In the genomic region with DNA sequence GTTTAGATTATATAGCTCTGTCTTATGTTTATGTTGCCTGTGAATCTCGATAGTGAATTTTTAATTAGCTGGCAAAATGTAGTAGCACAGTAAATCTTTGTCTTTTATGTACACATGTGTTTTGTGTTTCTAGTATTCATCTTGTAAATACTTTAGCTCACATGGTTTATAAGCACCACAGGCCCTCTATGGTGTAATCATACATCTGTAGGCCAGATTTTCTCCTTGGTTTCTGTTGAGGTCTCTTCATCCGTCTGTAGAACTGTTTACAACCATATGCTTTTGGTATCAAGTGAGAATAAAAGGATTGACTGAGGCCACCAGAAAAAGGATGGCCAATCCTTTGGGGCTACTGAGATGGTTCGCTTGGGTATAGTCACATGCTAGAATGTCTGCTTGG, we compare ENCODE assay signal across 17 cellular contexts. TPM values are rescaled to one million over a fixed set of nuclear protein-coding genes. Genes with fewer than 3 reads are reported as not detected.
A peak's percentile ranks its signal among the peaks of the same experiment; 100 is the strongest.
DNase-seq lines count a peak whose midpoint lies in the region; ATAC-seq, FAIRE-seq and TF ChIP-seq lines count a peak whose summit lies in the region.
"Had no signal": no experiment of that assay in that cellular context is flagged by ENCODE, and none has a peak within 500 bp of the region (broad histone marks: within the 10 kb centered on the region; RNA-seq: fewer than 3 reads in every experiment).

No MANE protein-coding gene starts in this region.

- TF ChIP-seq RAD21 in H1 (IDR thresholded peaks at IDR 0.05 in 1 of 2, conservative IDR thresholded peaks at IDR 0.05 in 1 of 2; ENCODE audit: low read depth in 2 of 2, low read length in 2 of 2) = no peak

- ATAC-seq in GM19023 (IDR thresholded peaks at IDR 0.05; ENCODE audit: unreplicated experiment) = no peak

- no peaks in the 10 kb centered on the region for H3K9me3 ChIP-seq in H9 (ENCODE audit: control insufficient read depth, low read depth, low read length)
- no peaks in the 10 kb centered on the region for H3K9me3 ChIP-seq in H1 (ENCODE audit: insufficient read depth in 2 of 2, low read depth in 1 of 2, low read length in 1 of 2)
- H3K9me3 ChIP-seq in hepatocyte (ENCODE audit: low read depth) = no peaks in the 10 kb centered on the region
- H3K9me3 ChIP-seq: SJSA1 had no signal

- no peak overlapping the region for H3K4me3 Mint-ChIP-seq in H9
- H3K4me3 Mint-ChIP-seq in T-helper 2 cell treated with Interferon-gamma antibody and Interleukin-4, amounts not matched to agents 5 μg/mL and 100 μg/mL, for 36 hours = no peak overlapping the region

- no peak overlapping the region for H2BK15ac ChIP-seq in H9 (ENCODE audit: low read depth, low read length)
- H2BK15ac ChIP-seq in H1 (ENCODE audit: low read length) = no peak overlapping the region

- H3K4ac ChIP-seq in H9 (ENCODE audit: low read depth, low read length) (no peak overlapping the region), H1 (replicated peaks; ENCODE audit: insufficient read length, low read depth, low read length) (peak overlapping the region; percentile 73)

- no peak for TF ChIP-seq POLR2A in H1 (IDR thresholded peaks at IDR 0.05; ENCODE audit: control extremely low read depth in 1 of 2, low read depth in 2 of 2, low read length in 2 of 2)

- no peaks in the 10 kb centered on the region for H3K36me3 ChIP-seq in BJ (ENCODE audit: control insufficient read depth, insufficient read depth, low read length)
- H3K36me3 ChIP-seq in H1 (ENCODE audit: control insufficient read depth in 2 of 4, insufficient read depth in 4 of 4, low read length in 3 of 4) = no peaks in the 10 kb centered on the region
- no peaks in the 10 kb centered on the region for H3K36me3 ChIP-seq in hepatocyte (replicated peaks; ENCODE audit: insufficient read depth, low read depth)
- H3K36me3 ChIP-seq: SJSA1 had no signal

- H3K56ac ChIP-seq in H9 (ENCODE audit: insufficient read length, low read depth, low read length) = no peak overlapping the region
- H3K56ac ChIP-seq in H1 (replicated peaks; ENCODE audit: insufficient read length, low read depth, low read length) = no peak overlapping the region

- H4K5ac ChIP-seq in H9 (ENCODE audit: insufficient read length, low read depth, low read length) (no peak overlapping the region), H1 (ENCODE audit: insufficient read length, low read depth, low read length) (no peak overlapping the region)

- no peaks in the 10 kb centered on the region for H3K9me2 ChIP-seq in hepatocyte (replicated peaks; ENCODE audit: insufficient read depth)

- no peak overlapping the region for H2BK5ac ChIP-seq in H9 (ENCODE audit: insufficient read length, low read length)
- H2BK5ac ChIP-seq in H1 (ENCODE audit: low read depth, low read length) = no peak overlapping the region

- H3K4me1 Mint-ChIP-seq in H9 = peaks cover 47 to 54% of the 10 kb centered on the region in 2 experiments
- H3K4me1 Mint-ChIP-seq in T-helper 2 cell treated with Interferon-gamma antibody and Interleukin-4, amounts not matched to agents 5 μg/mL and 100 μg/mL, for 36 hours (ENCODE audit: low read depth) = no peaks in the 10 kb centered on the region

- no peak overlapping the region for H4K8ac ChIP-seq in H9 (replicated peaks; ENCODE audit: insufficient read length, low read depth, low read length)
- no peak overlapping the region for H4K8ac ChIP-seq in H1 (ENCODE audit: extremely low read depth, insufficient read depth, low read length)

- H2AK5ac ChIP-seq in H9 (ENCODE audit: insufficient read length, low read length) (no peak overlapping the region), H1 (ENCODE audit: low read depth, low read length) (no peak overlapping the region)

- no peaks in the 10 kb centered on the region for H3K27me3 Mint-ChIP-seq in H9 (ENCODE audit: low read depth)
- no peaks in the 10 kb centered on the region for H3K27me3 Mint-ChIP-seq in T-helper 2 cell treated with Interferon-gamma antibody and Interleukin-4, amounts not matched to agents 5 μg/mL and 100 μg/mL, for 36 hours (ENCODE audit: low read depth)

- H3K9me3 Mint-ChIP-seq in H9 = peaks cover 0 to 1% of the 10 kb centered on the region in 2 experiments; a peak in 1 of 5 replicates
- no peaks in the 10 kb centered on the region for H3K9me3 Mint-ChIP-seq in T-helper 2 cell treated with Interferon-gamma antibody and Interleukin-4, amounts not matched to agents 5 μg/mL and 100 μg/mL, for 36 hours

- H4K91ac ChIP-seq in H9 (ENCODE audit: insufficient read length, low read depth, low read length) (no peak overlapping the region), H1 (replicated peaks; ENCODE audit: insufficient read length, low read length) (no peak overlapping the region)

- H3K4me1 ChIP-seq in H9 (ENCODE audit: insufficient read depth, low read length) (peaks cover 15% of the 10 kb centered on the region), H1 (replicated peaks in 1 of 4; ENCODE audit: control insufficient read depth in 3 of 4, insufficient read depth in 4 of 4, low read length in 3 of 4) (peaks cover 0 to 22% (median 11%) of the 10 kb centered on the region in 4 experiments; a peak in 4 of 7 replicates), hepatocyte (ENCODE audit: insufficient read depth) (peaks cover 5% of the 10 kb centered on the region)

- H2BK120ac ChIP-seq in H9 (ENCODE audit: low read depth, low read length, poor library complexity, severe bottlenecking) (no peak overlapping the region), H1 (replicated peaks; ENCODE audit: low read depth, low read length) (no peak overlapping the region)

- H4K20me1 ChIP-seq in H9 (ENCODE audit: control insufficient read depth, insufficient read depth, insufficient read length) (no peaks in the 10 kb centered on the region), H1 (replicated peaks in 1 of 2; ENCODE audit: control insufficient read depth in 1 of 2, insufficient read depth in 2 of 2, low read length in 2 of 2) (no peaks in the 10 kb centered on the region), hepatocyte (ENCODE audit: insufficient read depth, poor library complexity, severe bottlenecking) (no peaks in the 10 kb centered on the region)

- no peak overlapping the region for H3K14ac ChIP-seq in H9 (ENCODE audit: insufficient read depth, low read length)
- H3K14ac ChIP-seq in H1 (ENCODE audit: insufficient read length) = no peak overlapping the region

- H3K27ac ChIP-seq in H9 (ENCODE audit: insufficient read length, low read depth, low read length) (no peak overlapping the region), H1 (ENCODE audit: low read depth, low read length) (no peak overlapping the region), hepatocyte (peak overlapping the region; percentile 22)
- H3K27ac ChIP-seq: SJSA1 had no signal

- no peaks in the 10 kb centered on the region for H3K79me2 ChIP-seq in H9 (ENCODE audit: insufficient read depth, low read length)
- H3K79me2 ChIP-seq in H1 (ENCODE audit: control insufficient read depth in 1 of 2, insufficient read depth in 2 of 2, low read length in 2 of 2) = no peaks in the 10 kb centered on the region
- H3K79me2 ChIP-seq in hepatocyte = peaks cover 4% of the 10 kb centered on the region

- H3K9ac ChIP-seq in H9 (ENCODE audit: extremely low read depth, insufficient read length, low read length) (no peak overlapping the region), H1 (replicated peaks in 1 of 4; ENCODE audit: extremely low read depth in 1 of 4, low read depth in 3 of 4, low read length in 3 of 4) (no peak overlapping the region)

- no peak for TF ChIP-seq EP300 in H1 (IDR thresholded peaks at IDR 0.05; ENCODE audit: borderline replicate concordance in 1 of 2, low read depth in 2 of 2, low read length in 2 of 2)

- H2AFZ ChIP-seq in H9 (ENCODE audit: low read length) (peak overlapping the region; percentile 36), H1 (ENCODE audit: low read length) (no peak overlapping the region), hepatocyte (no peak overlapping the region)

- FAIRE-seq in H1 (lab: Jason Lieb, UNC) = no peak

- H2BK20ac ChIP-seq in H9 (ENCODE audit: low read depth, low read length, poor library complexity, severe bottlenecking) = no peak overlapping the region
- no peak overlapping the region for H2BK20ac ChIP-seq in H1 (ENCODE audit: low read length)

- H3K27me3 ChIP-seq in BJ (ENCODE audit: control insufficient read depth, insufficient read depth, low read length) = no peaks in the 10 kb centered on the region
- no peaks in the 10 kb centered on the region for H3K27me3 ChIP-seq in H9 (ENCODE audit: insufficient read depth, low read length)
- H3K27me3 ChIP-seq in H1 (replicated peaks in 1 of 4; ENCODE audit: control insufficient read depth in 3 of 4, extremely low read depth in 1 of 4, insufficient read depth in 3 of 4, low read length in 3 of 4) = no peaks in the 10 kb centered on the region
- H3K27me3 ChIP-seq in hepatocyte = no peaks in the 10 kb centered on the region
- H3K27me3 ChIP-seq: SJSA1 had no signal

- TF ChIP-seq CTCF in BJ (IDR thresholded peaks at IDR 0.05; ENCODE audit: insufficient read depth, low read depth, low read length) = no peak
- no peak for TF ChIP-seq CTCF in H9 (conservative IDR thresholded peaks at IDR 0.05)
- TF ChIP-seq CTCF in H1 (IDR thresholded peaks at IDR 0.05; ENCODE audit: control extremely low read depth in 1 of 3, insufficient read depth in 1 of 3, low read depth in 1 of 3, low read length in 3 of 3) = no peak
- TF ChIP-seq CTCF in hepatocyte (IDR thresholded peaks at IDR 0.05; ENCODE audit: poor library complexity) = no peak

- H3T11ph ChIP-seq in H9 (ENCODE audit: low read length) = no peak overlapping the region

- CTCF ChIA-PET in BJ (lab: Yijun Ruan, JAX) = interaction anchor here (0.6 to 0.9 kb wide), 2 partner anchors 68 to 98 kb away, joined by 3 read pairs; no protein-coding TSS in a partner anchor
- CTCF ChIA-PET in H1 (lab: Charles Lee; ENCODE audit: partially characterized antibody) = interaction anchor here (0.9 kb wide), 1 partner anchor 11 kb away, joined by 4 read pairs; no protein-coding TSS in a partner anchor

- no peak overlapping the region for H3K23ac ChIP-seq in H9 (ENCODE audit: insufficient read length, low read depth, low read length)
- H3K23ac ChIP-seq in H1 (ENCODE audit: insufficient read length) = no peak overlapping the region

- H3K4me3 ChIP-seq in BJ (ENCODE audit: low read depth, low read length) (no peak overlapping the region), H1 (ENCODE audit: extremely low read depth in 1 of 4, insufficient read depth in 2 of 4, low read depth in 3 of 4, low read length in 4 of 4) (no peak overlapping the region), hepatocyte (no peak overlapping the region)
- H3K4me3 ChIP-seq: SJSA1 had no signal

- H3K23me2 ChIP-seq in H9 (ENCODE audit: insufficient read length, low read depth, low read length, poor library complexity, severe bottlenecking) (no peaks in the 10 kb centered on the region), H1 (ENCODE audit: low read depth, low read length) (no peaks in the 10 kb centered on the region)

- WGBS in H9 (ENCODE audit: extremely low coverage, insufficient read length, low lambda C conversion rate) = no CpG with 5 or more reads among the region's 3 CpGs
- WGBS in H1 (ENCODE audit: extremely low coverage in 1 of 2, insufficient coverage in 1 of 2, insufficient read length in 1 of 2, insufficient replicate concordance in 2 of 2, low coverage in 1 of 2, low lambda C conversion rate in 2 of 2, missing lambda C conversion rate in 1 of 2), 2 experiments = 96% methylated on average over 3 of the region's 3 CpGs; no CpG with 5 or more reads in 1 of the 2 experiments
- WGBS in hepatocyte (ENCODE audit: low lambda C conversion rate, missing lambda C conversion rate) = 51% methylated on average over 3 of the region's 3 CpGs

- H2BK12ac ChIP-seq in H9 (ENCODE audit: insufficient read length, low read depth, low read length) (no peak overlapping the region), H1 (ENCODE audit: low read depth, low read length) (0 out of 2 replicates have a peak overlapping the region, but pooled peaks have one; percentile 20)

- peak overlapping the region in 1 of 3 experiments; percentile 47; a peak in 2 of 7 replicates for H3K27ac Mint-ChIP-seq in H9
- no peak overlapping the region for H3K27ac Mint-ChIP-seq in T-helper 2 cell treated with Interferon-gamma antibody and Interleukin-4, amounts not matched to agents 5 μg/mL and 100 μg/mL, for 36 hours

- POLR2A ChIA-PET in BJ (lab: Charles Lee) (no interaction called here), H1 (lab: Charles Lee; ENCODE audit: partially characterized antibody) (no interaction called here)

- no peak overlapping the region for H3K18ac ChIP-seq in H9 (ENCODE audit: insufficient read length, low read depth, low read length)
- no peak overlapping the region; the same call in 1 of the 2 replicates for H3K18ac ChIP-seq in H1 (ENCODE audit: extremely low read depth, low read length)

- H3K4me2 ChIP-seq in H9 (ENCODE audit: insufficient read depth, insufficient read length, low read length) (no peak overlapping the region), H1 (ENCODE audit: insufficient read depth in 1 of 2, low read depth in 2 of 2, low read length in 2 of 2) (no peak overlapping the region), hepatocyte (peak overlapping the region; percentile 23)

- H3K79me1 ChIP-seq in H9 (ENCODE audit: insufficient read depth, low read depth, low read length, poor library complexity, severe bottlenecking) = no peaks in the 10 kb centered on the region
- H3K79me1 ChIP-seq in H1 (ENCODE audit: low read depth, low read length) = no peaks in the 10 kb centered on the region

- peaks cover 0 to 2% (median under 1%) of the 10 kb centered on the region in 3 experiments; a peak in 2 of 7 replicates for H3K36me3 Mint-ChIP-seq in H9 (ENCODE audit: insufficient read depth in 1 of 3, low read depth in 3 of 3)
- no peaks in the 10 kb centered on the region for H3K36me3 Mint-ChIP-seq in T-helper 2 cell treated with Interferon-gamma antibody and Interleukin-4, amounts not matched to agents 5 μg/mL and 100 μg/mL, for 36 hours (ENCODE audit: low read depth)

- DNase-seq in BJ (ENCODE audit: low read depth) (peak; percentile 90), H9 (no peak), H1 (ENCODE audit: low read depth in 1 of 2, low spot score in 2 of 2) (no peak), hepatocyte (ENCODE audit: low spot score) (peak; percentile 4), NK-92 (lab: John Stamatoyannopoulos, UW; ENCODE audit: unreplicated experiment) (no peak), SKM-1 (lab: John Stamatoyannopoulos, UW; ENCODE audit: unreplicated experiment) (no peak)
- no peak for DNase-seq in T-helper 2 cell treated with Interferon-gamma antibody and Interleukin-4, amounts not matched to agents 5 μg/mL and 100 μg/mL, for 36 hours (ENCODE audit: low spot score)
- DNase-seq: DMS79 treated with DMSO at 0.1 percent for 48 hours, GF-D8, H7, NCI-H1436, NCI-H2081 treated with DMSO at 0.1 percent for 48 hours, NCI-H345, NCI-H526 treated with DMSO at 0.1 percent for 48 hours had no signal

RNA-seq across cellular contexts. Expression of a gene that starts 45.0 kb away (rescaled TPM):
- polyA plus RNA-seq in BJ (2011; rRNA removed) = 44.8 and 48.7 TPM in 2 replicates
- polyA minus RNA-seq in BJ (2011; rRNA and poly(A)+ RNA removed) = 14.5 and 20.4 TPM in 2 replicates
- total RNA-seq in H9 (2021) = 0.13 and 0.44 TPM in 2 replicates
- total RNA-seq in H1 (2021; fragmentation: NEBNext Ultra II Directional; extraction: Animal tissue kit (Norgen Biotek cat#: 25700)) = 0.73 and 1.0 TPM in 2 replicates
- 1.3 and 1.6 TPM in 2 replicates for polyA plus RNA-seq in H1 (2011; rRNA removed)
- 1.9 TPM for polyA plus RNA-seq in H1 (2011; cell fraction: cytosol; rRNA removed)
- polyA plus RNA-seq in H1 (2011; cell fraction: nucleus; rRNA removed) = 1.5 TPM
- polyA plus RNA-seq in H1 (2012, experiment 1 of 2) = 1.0 to 2.0 TPM (median 1.5 TPM) in 4 replicates
- polyA plus RNA-seq in H1 (2012, experiment 2 of 2) = 0.67 TPM
- 0.53 TPM for polyA plus RNA-seq in H1 (2013, experiment 1 of 2)
- 0.59 TPM for polyA plus RNA-seq in H1 (2013, experiment 2 of 2)
- polyA minus RNA-seq in H1 (2011; rRNA and poly(A)+ RNA removed) = 1.1 and 3.0 TPM in 2 replicates
- polyA minus RNA-seq in H1 (2011; cell fraction: cytosol; rRNA and poly(A)+ RNA removed) = not detected
- 4.4 TPM for polyA minus RNA-seq in H1 (2011; cell fraction: nucleus; rRNA and poly(A)+ RNA removed)
- total RNA-seq in hepatocyte = 16.1 and 17.3 TPM in 2 replicates
- 15.3 and 19.1 TPM in 2 replicates for polyA plus RNA-seq in hepatocyte
- total RNA-seq: H7; T-helper 1 cell treated with Interleukin-12 subunit alpha and Interleukin-12 subunit beta and Interleukin-4 antibody, amounts not matched to agents 30 ng/mL and 1 ng/mL, for 36 hours had no signal

Comparison
In these comparisons a context has a peak if more than half of its experiments do, and no peak if none do; other contexts are left out.
1. DNase-seq: peak in BJ (single experiment) and hepatocyte (single experiment); none in H9 (single experiment), H1 (0 of 2), NK-92 (single experiment), SKM-1 (single experiment) and T-helper 2 cell treated with Interferon-gamma antibody and Interleukin-4, amounts not matched to agents 5 μg/mL and 100 μg/mL, for 36 hours (single experiment).